Comparison of ENCODE assay signal across 20 cellular contexts in genomic region chr14:31435276-31435675, GRCh38. TPM values are rescaled to one million over a fixed set of nuclear protein-coding genes. Genes with fewer than 3 reads are reported as not detected.
DNase-seq lines count a peak whose midpoint lies in the region; ATAC-seq and TF ChIP-seq lines count a peak whose summit lies in the region.
"Had no signal": no experiment of that assay in that cellular context is flagged by ENCODE, and none has a peak within 500 bp of the region (broad histone marks: within the 10 kb centered on the region; RNA-seq: fewer than 3 reads in every experiment).

No MANE protein-coding gene starts in this region.

- H3K4me1 Mint-ChIP-seq in stimulated activated naive B cell treated with anti-CD40 and anti-IgM and Interleukin-4, amounts not matched to agents 10 μg/mL and 1 μg/mL and 100 μg/mL, for 72 hours = peaks cover 11 to 12% of the 10 kb centered on the region in 2 donors
- no peaks in the 10 kb centered on the region for H3K4me1 Mint-ChIP-seq in activated CD8-positive, alpha-beta T cell treated with anti-CD3 and anti-CD28 coated beads, Interleukin-2, amount 10 ng/mL, durations not matched to agents 7 days and 5 days (ENCODE audit: low read depth)

- H3K4me3 ChIP-seq in astrocyte of the cerebellum (ENCODE audit: low read depth, low read length) = no peak overlapping the region
- H3K4me3 ChIP-seq in left ventricle myocardium inferior = no peak overlapping the region
- H3K4me3 ChIP-seq: A549, cardiac muscle cell, upper lobe of left lung had no signal

- TF ChIP-seq CTCF in astrocyte of the cerebellum (IDR thresholded peaks at IDR 0.05; ENCODE audit: low read depth, low read length, missing control alignments) = no peak
- TF ChIP-seq CTCF in left ventricle myocardium inferior (IDR thresholded peaks at IDR 0.05; ENCODE audit: borderline replicate concordance) = no peak

- ATAC-seq in Right ventricle myocardium inferior = peak; percentile 83
- ATAC-seq in stimulated activated naive B cell treated with anti-CD40 and anti-IgM and Interleukin-4, amounts not matched to agents 10 μg/mL and 1 μg/mL and 100 μg/mL, for 72 hours (replicated peaks) = no peak
- ATAC-seq in activated CD8-positive, alpha-beta T cell treated with anti-CD3 and anti-CD28 coated beads, Interleukin-2, amount 10 ng/mL, durations not matched to agents 7 days and 5 days = no peak
- no peak for ATAC-seq in GM19324 (IDR thresholded peaks at IDR 0.05; ENCODE audit: low FRiP score, unreplicated experiment)
- ATAC-seq: A549, left colon had no signal

- DNase-seq in Right ventricle myocardium inferior (ENCODE audit: missing footprints) = no peak
- DNase-seq in cardiac septum (ENCODE audit: low spot score) = no peak
- peak; percentile 42 for DNase-seq in astrocyte of the cerebellum (ENCODE audit: low read depth)
- DNase-seq in left ventricle myocardium inferior = no peak
- DNase-seq in stimulated activated naive B cell treated with anti-CD40 and anti-IgM and Interleukin-4, amounts not matched to agents 10 μg/mL and 1 μg/mL and 100 μg/mL, for 72 hours = no peak
- no peak for DNase-seq in activated CD8-positive, alpha-beta T cell treated with anti-CD3 and anti-CD28 coated beads, Interleukin-2, amount 10 ng/mL, durations not matched to agents 7 days and 5 days
- no peak for DNase-seq in NCI-H526 treated with DMSO at 0.1 percent for 48 hours (lab: John Stamatoyannopoulos, UW)
- DNase-seq: activated gamma-delta T cell treated with Interleukin-2 at 50 U/mL for 16 hours; H7; left colon; naive B cell; NCI-H1105 treated with DMSO at 0.1 percent for 48 hours; NCI-H510A treated with DMSO at 0.1 percent for 48 hours; stimulated activated CD4-positive, alpha-beta T cell treated with anti-CD3 and anti-CD28 coated beads, Interleukin-2, amount 100 ng/mL, for 24 hours; upper lobe of left lung; WERI-Rb-1 had no signal

- H3K9me3 ChIP-seq in left ventricle myocardium inferior (replicated peaks) = peaks cover 8% of the 10 kb centered on the region
- H3K9me3 ChIP-seq: A549, upper lobe of left lung had no signal

- H3K27me3 ChIP-seq in left ventricle myocardium inferior (ENCODE audit: low read depth) = no peaks in the 10 kb centered on the region
- H3K27me3 ChIP-seq: cardiac muscle cell, upper lobe of left lung had no signal

- no peaks in the 10 kb centered on the region for H3K27me3 Mint-ChIP-seq in stimulated activated naive B cell treated with anti-CD40 and anti-IgM and Interleukin-4, amounts not matched to agents 10 μg/mL and 1 μg/mL and 100 μg/mL, for 72 hours
- no peaks in the 10 kb centered on the region for H3K27me3 Mint-ChIP-seq in activated CD8-positive, alpha-beta T cell treated with anti-CD3 and anti-CD28 coated beads, Interleukin-2, amount 10 ng/mL, durations not matched to agents 7 days and 5 days (ENCODE audit: low read depth)
- H3K27me3 Mint-ChIP-seq: naive B cell had no signal

- H3K4me3 Mint-ChIP-seq in stimulated activated naive B cell treated with anti-CD40 and anti-IgM and Interleukin-4, amounts not matched to agents 10 μg/mL and 1 μg/mL and 100 μg/mL, for 72 hours = no peak overlapping the region
- no peak overlapping the region for H3K4me3 Mint-ChIP-seq in activated CD8-positive, alpha-beta T cell treated with anti-CD3 and anti-CD28 coated beads, Interleukin-2, amount 10 ng/mL, durations not matched to agents 7 days and 5 days

- intact Hi-C loops in Right ventricle myocardium inferior (cut with DNase I) = no loop called here
- intact Hi-C loops in cardiac septum (cut with DNase I) = no loop called here
- intact Hi-C loops in left ventricle myocardium inferior (cut with micrococcal nuclease) = no loop called here

- CTCF ChIA-PET in activated CD8-positive, alpha-beta T cell treated with anti-CD3 and anti-CD28 coated beads, Interleukin-2, amount 10 ng/mL, durations not matched to agents 7 days and 5 days (lab: Charles Lee) = interaction anchor here (0.8 to 1.7 kb wide), 2 partner anchors 10 to 15 kb away, joined by 3 to 7 read pairs; partner anchors contain the start of gene HEATR5A

- peaks cover 20 to 46% of the 10 kb centered on the region in 2 donors for H3K36me3 Mint-ChIP-seq in stimulated activated naive B cell treated with anti-CD40 and anti-IgM and Interleukin-4, amounts not matched to agents 10 μg/mL and 1 μg/mL and 100 μg/mL, for 72 hours
- H3K36me3 Mint-ChIP-seq in activated CD8-positive, alpha-beta T cell treated with anti-CD3 and anti-CD28 coated beads, Interleukin-2, amount 10 ng/mL, durations not matched to agents 7 days and 5 days (ENCODE audit: low read depth) = peaks cover 14% of the 10 kb centered on the region

- H3K36me3 ChIP-seq in left ventricle myocardium inferior = no peaks in the 10 kb centered on the region
- H3K36me3 ChIP-seq: cardiac muscle cell, upper lobe of left lung, WERI-Rb-1 had no signal

- H3K27ac Mint-ChIP-seq in stimulated activated naive B cell treated with anti-CD40 and anti-IgM and Interleukin-4, amounts not matched to agents 10 μg/mL and 1 μg/mL and 100 μg/mL, for 72 hours = no peak overlapping the region
- no peak overlapping the region for H3K27ac Mint-ChIP-seq in activated CD8-positive, alpha-beta T cell treated with anti-CD3 and anti-CD28 coated beads, Interleukin-2, amount 10 ng/mL, durations not matched to agents 7 days and 5 days
- H3K27ac Mint-ChIP-seq: naive B cell had no signal

- peak overlapping the region; percentile 60 for H3K27ac ChIP-seq in left ventricle myocardium inferior (replicated peaks)
- H3K27ac ChIP-seq: A549, cardiac muscle cell, upper lobe of left lung, WERI-Rb-1 had no signal

- H3K4me1 ChIP-seq in left ventricle myocardium inferior = peaks cover 2% of the 10 kb centered on the region
- H3K4me1 ChIP-seq: upper lobe of left lung had no signal

- POLR2A ChIA-PET in activated CD8-positive, alpha-beta T cell treated with anti-CD3 and anti-CD28 coated beads, Interleukin-2, amount 10 ng/mL, durations not matched to agents 7 days and 5 days (lab: Charles Lee) = no interaction called here

- in situ Hi-C loops in astrocyte of the cerebellum (cut with HindIII; ENCODE audit: low sequenced_read_pairs) = no loop called here

- H3K9me3 Mint-ChIP-seq in stimulated activated naive B cell treated with anti-CD40 and anti-IgM and Interleukin-4, amounts not matched to agents 10 μg/mL and 1 μg/mL and 100 μg/mL, for 72 hours = peaks cover 5 to 6% of the 10 kb centered on the region in 2 donors
- no peaks in the 10 kb centered on the region for H3K9me3 Mint-ChIP-seq in activated CD8-positive, alpha-beta T cell treated with anti-CD3 and anti-CD28 coated beads, Interleukin-2, amount 10 ng/mL, durations not matched to agents 7 days and 5 days (ENCODE audit: insufficient read depth)

RNA-seq across cellular contexts. Expression of gene HEATR5A, which starts 14.9 kb away (rescaled TPM):
- total RNA-seq in Right ventricle myocardium inferior (48.1 TPM), cardiac septum (49.5 TPM), left ventricle myocardium inferior (51.8 TPM)
- 1 to 10 TPM; 8.5 to 9.4 TPM for total RNA-seq in activated CD8-positive, alpha-beta T cell treated with anti-CD3 and anti-CD28 coated beads, Interleukin-2, amount 10 ng/mL, durations not matched to agents 7 days and 5 days

RNA-seq across cellular contexts. Expression of gene DTD2, which starts 22.0 kb away (rescaled TPM):
- total RNA-seq in Right ventricle myocardium inferior (7.0 TPM), cardiac septum (5.6 TPM), left ventricle myocardium inferior (6.9 TPM)
- 10 to 100 TPM; 15.7 to 17.7 TPM for total RNA-seq in activated CD8-positive, alpha-beta T cell treated with anti-CD3 and anti-CD28 coated beads, Interleukin-2, amount 10 ng/mL, durations not matched to agents 7 days and 5 days

RNA-seq across cellular contexts. Expression of gene GPR33, which starts 52.6 kb away (rescaled TPM):
- not detected for total RNA-seq in Right ventricle myocardium inferior
- total RNA-seq in cardiac septum = not detected
- not detected for total RNA-seq in left ventricle myocardium inferior
- total RNA-seq in activated CD8-positive, alpha-beta T cell treated with anti-CD3 and anti-CD28 coated beads, Interleukin-2, amount 10 ng/mL, durations not matched to agents 7 days and 5 days = not detected
- total RNA-seq: cardiac muscle cell, H7, left colon, pulmonary artery endothelial cell, upper lobe of left lung had no signal
